ENCODE assay signal across 28 cellular contexts in the genomic region with DNA sequence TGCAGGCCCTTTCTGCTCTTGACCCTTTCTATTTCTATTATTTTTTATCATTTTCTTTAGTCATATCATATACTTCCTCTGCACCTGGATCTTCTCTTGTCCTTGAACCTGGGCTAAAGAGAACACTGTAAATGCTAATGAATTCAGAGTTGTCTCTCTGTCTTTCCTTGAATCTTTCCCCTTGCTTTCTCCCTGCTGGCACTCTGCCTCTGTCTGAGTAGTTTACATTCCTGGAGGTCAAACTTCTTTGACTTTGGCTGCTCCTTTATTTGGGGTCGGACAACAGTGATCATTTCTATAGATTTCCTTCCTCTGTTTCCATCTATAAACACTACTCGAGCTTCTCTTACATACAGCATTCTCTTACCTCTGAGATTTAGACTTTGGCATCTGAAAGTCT. TPM values are rescaled to one million over a fixed set of nuclear protein-coding genes. Genes with fewer than 3 reads are reported as not detected.
"Had no signal": no experiment of that assay in that cellular context is flagged by ENCODE, and none has a peak within 500 bp of the region (broad histone marks: within the 10 kb centered on the region; RNA-seq: fewer than 3 reads in every experiment).

No MANE protein-coding gene starts in this region.

- ATAC-seq: activated CD8-positive, alpha-beta memory T cell treated with anti-CD3 and anti-CD28 coated beads, Interleukin-2, amount 10 ng/mL, durations not matched to agents 7 days and 5 days; activated naive CD4-positive, alpha-beta T cell treated with anti-CD3 and anti-CD28 coated beads, Interleukin-2, amount 50 U/mL, for 72 hours; activated naive CD8-positive, alpha-beta T cell treated with anti-CD3 and anti-CD28 coated beads, Interleukin-2, amount 50 U/mL, for 24 hours; activated T-cell treated with anti-CD3 and anti-CD28 coated beads, Interleukin-2, amount 50 U/mL, for 4 hours had no signal

- H3K27me3 Mint-ChIP-seq: activated B cell treated with CpG ODN at 0.5 μM for 24 hours; activated CD4-positive, alpha-beta T cell treated with anti-CD3 and anti-CD28 coated beads, Interleukin-2, amount 10 ng/mL, durations not matched to agents 24 days and 14 days; activated CD8-positive, alpha-beta memory T cell treated with anti-CD3 and anti-CD28 coated beads, Interleukin-2, amount 10 ng/mL, durations not matched to agents 7 days and 5 days; activated naive CD8-positive, alpha-beta T cell treated with anti-CD3 and anti-CD28 coated beads, Interleukin-2, amount 50 U/mL, for 24 hours; brain; central memory CD8-positive, alpha-beta T cell had no signal

- H3K27ac Mint-ChIP-seq: activated B cell treated with CpG ODN at 0.5 μM for 24 hours; activated CD4-positive, alpha-beta T cell treated with anti-CD3 and anti-CD28 coated beads, Interleukin-2, amount 10 ng/mL, durations not matched to agents 24 days and 14 days; activated CD8-positive, alpha-beta memory T cell treated with anti-CD3 and anti-CD28 coated beads, Interleukin-2, amount 10 ng/mL, durations not matched to agents 7 days and 5 days; activated naive CD4-positive, alpha-beta T cell treated with anti-CD3 and anti-CD28 coated beads, Interleukin-2, amount 50 U/mL, for 72 hours; activated naive CD8-positive, alpha-beta T cell treated with anti-CD3 and anti-CD28 coated beads, Interleukin-2, amount 50 U/mL, for 24 hours; brain; T-helper 1 cell treated with Interleukin-12 subunit alpha and Interleukin-12 subunit beta and Interleukin-4 antibody, amounts not matched to agents 30 μg/mL and 1 μg/mL, for 36 hours had no signal

- H3K4me3 ChIP-seq: ascending aorta, PC-9 had no signal

- H3K4me1 ChIP-seq: ascending aorta had no signal

- H3K4me2 ChIP-seq: PC-9 had no signal

- H3K9me3 ChIP-seq: ascending aorta had no signal

- H3K4me3 Mint-ChIP-seq: activated B cell treated with CpG ODN at 0.5 μM for 24 hours; activated CD4-positive, alpha-beta T cell treated with anti-CD3 and anti-CD28 coated beads, Interleukin-2, amount 10 ng/mL, durations not matched to agents 24 days and 14 days; activated CD8-positive, alpha-beta memory T cell treated with anti-CD3 and anti-CD28 coated beads, Interleukin-2, amount 10 ng/mL, durations not matched to agents 7 days and 5 days; activated naive CD8-positive, alpha-beta T cell treated with anti-CD3 and anti-CD28 coated beads, Interleukin-2, amount 50 U/mL, for 24 hours; activated T-cell treated with anti-CD3 and anti-CD28 coated beads, Interleukin-2, amount 50 U/mL, for 4 hours; brain; central memory CD8-positive, alpha-beta T cell; T-helper 1 cell treated with Interleukin-12 subunit alpha and Interleukin-12 subunit beta and Interleukin-4 antibody, amounts not matched to agents 30 μg/mL and 1 μg/mL, for 36 hours had no signal

- H2AFZ ChIP-seq: PC-9 had no signal

- H3K36me3 Mint-ChIP-seq: activated CD8-positive, alpha-beta memory T cell treated with anti-CD3 and anti-CD28 coated beads, Interleukin-2, amount 10 ng/mL, durations not matched to agents 7 days and 5 days; brain had no signal

- H3K27ac ChIP-seq: ascending aorta, PC-9 had no signal

- DNase-seq: activated B cell treated with CpG ODN at 0.5 μM for 24 hours; activated CD4-positive, alpha-beta T cell treated with anti-CD3 and anti-CD28 coated beads for 1 hour; activated CD4-positive, alpha-beta T cell treated with anti-CD3 and anti-CD28 coated beads, Interleukin-2, amount 10 ng/mL, durations not matched to agents 24 days and 14 days; activated CD4-positive, alpha-beta T cell treated with anti-CD3 and anti-CD28 coated beads, Interleukin-2, amount 50 U/mL, for 48 hours; activated CD8-positive, alpha-beta memory T cell treated with anti-CD3 and anti-CD28 coated beads, Interleukin-2, amount 10 ng/mL, durations not matched to agents 7 days and 5 days; activated effector memory CD4-positive, alpha-beta T cell treated with anti-CD3 and anti-CD28 coated beads, Interleukin-2, amount 50 U/mL, for 16 hours; activated naive CD4-positive, alpha-beta T cell treated with Interleukin-2 at 50 U/mL for 16 hours; activated naive CD8-positive, alpha-beta T cell treated with anti-CD3 and anti-CD28 coated beads, Interleukin-2, amount 50 U/mL, for 24 hours; activated T-cell treated with anti-CD3 and anti-CD28 coated beads, Interleukin-2, amount 50 U/mL, for 4 hours; amniotic stem cell; KG1; NCI-H1092; NCI-H1417; NCI-H1930; NCI-H2171 treated with DMSO at 0.1 percent for 48 hours; NCI-H226; NCI-H69; PC-9; SHP77 treated with DMSO at 0.1 percent for 48 hours had no signal

- H3K9me3 Mint-ChIP-seq: brain had no signal

- H3K4me1 Mint-ChIP-seq: activated B cell treated with CpG ODN at 0.5 μM for 24 hours; activated CD4-positive, alpha-beta T cell treated with anti-CD3 and anti-CD28 coated beads, Interleukin-2, amount 10 ng/mL, durations not matched to agents 24 days and 14 days; activated CD8-positive, alpha-beta memory T cell treated with anti-CD3 and anti-CD28 coated beads, Interleukin-2, amount 10 ng/mL, durations not matched to agents 7 days and 5 days; activated naive CD8-positive, alpha-beta T cell treated with anti-CD3 and anti-CD28 coated beads, Interleukin-2, amount 50 U/mL, for 24 hours; central memory CD8-positive, alpha-beta T cell had no signal

- H3K36me3 ChIP-seq: ascending aorta had no signal

- H3K27me3 ChIP-seq: ascending aorta had no signal

RNA-seq across cellular contexts. Expression of a gene that starts 47.1 kb away (rescaled TPM):
- total RNA-seq: activated B cell treated with CpG ODN at 0.5 μM for 24 hours; activated CD4-positive, alpha-beta T cell treated with anti-CD3 and anti-CD28 coated beads, Interleukin-2, amount 10 ng/mL, durations not matched to agents 24 days and 14 days; activated CD8-positive, alpha-beta memory T cell treated with anti-CD3 and anti-CD28 coated beads, Interleukin-2, amount 10 ng/mL, durations not matched to agents 7 days and 5 days; activated naive CD4-positive, alpha-beta T cell treated with anti-CD3 and anti-CD28 coated beads, Interleukin-2, amount 50 U/mL, for 72 hours; activated T-cell treated with anti-CD3 and anti-CD28 coated beads, Interleukin-2, amount 50 U/mL, for 4 hours; ascending aorta; LHCN-M2; M059J; NCI-H460; PC-9; SK-MEL-5 had no signal
